19 cellular contexts compared by ENCODE assay signal in genomic region chr9:120416816-120417427, GRCh38.
"Had no signal": no experiment of that assay in that cellular context is flagged by ENCODE, and none has a peak within 500 bp of the region (broad histone marks: within the 10 kb centered on the region; RNA-seq: fewer than 3 reads in every experiment).

No MANE protein-coding gene starts in this region.

- DNase-seq: activated CD4-positive, alpha-beta T cell treated with anti-CD3 and anti-CD28 coated beads, Interleukin-2, amount 50 U/mL, for 1 hour; activated CD4-positive, CD25-positive, alpha-beta regulatory T cell treated with anti-CD3 and anti-CD28 coated beads, Interleukin-2, amount 50 U/mL, for 72 hours; activated naive CD8-positive, alpha-beta T cell treated with anti-CD3 and anti-CD28 coated beads for 36 hours; activated T-cell treated with anti-CD3 and anti-CD28 coated beads, Interleukin-2, amount 50 U/mL, for 1 hour; cerebellar nuclear complex; naive thymus-derived CD4-positive, alpha-beta T cell; retina; stimulated activated CD4-positive, alpha-beta T cell treated with anti-CD3 and anti-CD28 coated beads, Interleukin-2, amount 100 ng/mL, for 48 hours; stimulated activated CD8-positive, alpha-beta memory T cell treated with anti-CD3 and anti-CD28 coated beads, Interleukin-4, amount 100 ng/mL, for 48 hours; stimulated activated naive B cell treated with anti-CD40 and anti-IgM and Interleukin-4, amounts not matched to agents 10 μg/mL and 1 μg/mL and 100 μg/mL, for 72 hours; T-helper 2 cell; transverse colon; uterus had no signal

- H3K4me1 ChIP-seq: transverse colon, uterus had no signal

- H3K27ac Mint-ChIP-seq: activated naive CD8-positive, alpha-beta T cell treated with anti-CD3 and anti-CD28 coated beads for 36 hours; naive thymus-derived CD4-positive, alpha-beta T cell; neural progenitor cell; progenitor cell of endocrine pancreas; stimulated activated naive B cell treated with anti-CD40 and anti-IgM and Interleukin-4, amounts not matched to agents 10 μg/mL and 1 μg/mL and 100 μg/mL, for 72 hours had no signal

- H3K4me1 Mint-ChIP-seq: activated naive CD8-positive, alpha-beta T cell treated with anti-CD3 and anti-CD28 coated beads for 36 hours; stimulated activated naive B cell treated with anti-CD40 and anti-IgM and Interleukin-4, amounts not matched to agents 10 μg/mL and 1 μg/mL and 100 μg/mL, for 72 hours had no signal

- H3K9me3 ChIP-seq: transverse colon, uterus had no signal

- H3K27me3 Mint-ChIP-seq: activated naive CD8-positive, alpha-beta T cell treated with anti-CD3 and anti-CD28 coated beads for 36 hours; naive thymus-derived CD4-positive, alpha-beta T cell; progenitor cell of endocrine pancreas; stimulated activated naive B cell treated with anti-CD40 and anti-IgM and Interleukin-4, amounts not matched to agents 10 μg/mL and 1 μg/mL and 100 μg/mL, for 72 hours had no signal

- H3K27me3 ChIP-seq: neural progenitor cell, transverse colon, uterus had no signal

- H3K4me2 ChIP-seq: neural progenitor cell had no signal

- H3K4me3 ChIP-seq: coronary artery, lung, neural progenitor cell, transverse colon, uterus had no signal

- H2AFZ ChIP-seq: neural progenitor cell had no signal

- H3K36me3 ChIP-seq: neural progenitor cell, transverse colon, uterus had no signal

- H3K27ac ChIP-seq: coronary artery, epithelial cell of prostate, neural progenitor cell, transverse colon, uterus, VCaP had no signal

- H3K9ac ChIP-seq: neural progenitor cell had no signal

- H3K4me3 Mint-ChIP-seq: activated naive CD8-positive, alpha-beta T cell treated with anti-CD3 and anti-CD28 coated beads for 36 hours; naive thymus-derived CD4-positive, alpha-beta T cell; neural progenitor cell; stimulated activated naive B cell treated with anti-CD40 and anti-IgM and Interleukin-4, amounts not matched to agents 10 μg/mL and 1 μg/mL and 100 μg/mL, for 72 hours had no signal

- H3K9me3 Mint-ChIP-seq: activated naive CD8-positive, alpha-beta T cell treated with anti-CD3 and anti-CD28 coated beads for 36 hours; neural progenitor cell; stimulated activated naive B cell treated with anti-CD40 and anti-IgM and Interleukin-4, amounts not matched to agents 10 μg/mL and 1 μg/mL and 100 μg/mL, for 72 hours had no signal

- ATAC-seq: naive thymus-derived CD4-positive, alpha-beta T cell; stimulated activated naive B cell treated with anti-CD40 and anti-IgM and Interleukin-4, amounts not matched to agents 10 μg/mL and 1 μg/mL and 100 μg/mL, for 72 hours had no signal
